ENCODE assay signal across 10 cellular contexts in genomic region chr11:111912535-111912934, GRCh38. TPM values are rescaled to one million over a fixed set of nuclear protein-coding genes. Genes with fewer than 3 reads are reported as not detected.
DNase-seq lines count a peak whose midpoint lies in the region; ATAC-seq, FAIRE-seq and TF ChIP-seq lines count a peak whose summit lies in the region.
"Had no signal": no experiment of that assay in that cellular context is flagged by ENCODE, and none has a peak within 500 bp of the region (broad histone marks: within the 10 kb centered on the region; RNA-seq: fewer than 3 reads in every experiment).

HSPB2 (plus strand) TSS chr11:111912734; CDS start chr11:111912830, 96 bp downstream.

- H3K36me3 Mint-ChIP-seq in activated T-cell treated with anti-CD3 and anti-CD28 coated beads, Interleukin-2, amount 50 U/mL, for 72 hours (ENCODE audit: insufficient read depth in 2 of 2): no peaks in the 10 kb centered on the region

- ATAC-seq in right lobe of liver: no peak
- ATAC-seq in activated T-cell treated with anti-CD3 and anti-CD28 coated beads, Interleukin-2, amount 50 U/mL, for 72 hours (replicated peaks in 1 of 2): no peak

- H3K4me3 ChIP-seq in HUES64 (ENCODE audit: low read length) (no peak within 1 kb of the TSS; the same call in 1 of the 2 replicates), endothelial cell of umbilical vein (replicated peaks in 1 of 3; ENCODE audit: insufficient read depth in 1 of 3, low read depth in 1 of 3, low read length in 3 of 3) (no peak within 1 kb of the TSS), right lobe of liver (peak within 1 kb of the TSS in 2 of 3 donors; percentile 7 to 18), smooth muscle cell (peak within 1 kb of the TSS; percentile 25)

- peaks cover 44% of the 10 kb centered on the region for H3K27me3 Mint-ChIP-seq in activated T-cell treated with anti-CD3 and anti-CD28 coated beads, Interleukin-2, amount 50 U/mL, for 72 hours (ENCODE audit: low read depth)

- BruUV-seq in endothelial cell of umbilical vein (replicated peaks; lab: Mats Ljungman, UMichigan): no TSS peak

- H3K27ac Mint-ChIP-seq in activated T-cell treated with anti-CD3 and anti-CD28 coated beads, Interleukin-2, amount 50 U/mL, for 72 hours: no peak within 1 kb of the TSS
- H3K27ac Mint-ChIP-seq: dendritic cell treated with granulocyte-macrophage colony-stimulating factor and Interleukin-4, amounts not matched to agents 40 ng/mL and 50 ng/mL, for 4 days had no signal

- CTCF ChIA-PET in endothelial cell of umbilical vein (lab: Charles Lee): interaction anchor here (0.5 to 1.1 kb wide), 2 partner anchors 31 to 41 kb away, joined by 3 read pairs; no protein-coding TSS in a partner anchor

- H3K27me3 ChIP-seq in HUES64 (ENCODE audit: insufficient read depth, low read length) (no peaks in the 10 kb centered on the region), endothelial cell of umbilical vein (ENCODE audit: control insufficient read depth in 2 of 2, insufficient read depth in 2 of 2, low read length in 2 of 2) (peaks cover 2 to 9% of the 10 kb centered on the region in 2 experiments), right lobe of liver (no peaks in the 10 kb centered on the region), smooth muscle cell (ENCODE audit: low read depth) (no peaks in the 10 kb centered on the region)

- no peaks in the 10 kb centered on the region for H3K9me1 ChIP-seq in endothelial cell of umbilical vein (replicated peaks; ENCODE audit: control insufficient read depth, extremely low read depth, insufficient read depth, low read length)

- DNase-seq in endothelial cell of umbilical vein (ENCODE audit: low read depth, low spot score) (no peak), right lobe of liver (no peak), smooth muscle cell (lab: John Stamatoyannopoulos, UW; ENCODE audit: unreplicated experiment) (no peak), HK-2 (ENCODE audit: unreplicated experiment) (no peak), NCI-H82 treated with DMSO at 0.1 percent for 48 hours (lab: John Stamatoyannopoulos, UW; ENCODE audit: unreplicated experiment) (no peak), NCI-H146 (lab: John Stamatoyannopoulos, UW) (no peak)
- DNase-seq in activated T-cell treated with anti-CD3 and anti-CD28 coated beads, Interleukin-2, amount 50 U/mL, for 72 hours: no peak
- DNase-seq: Calu3 had no signal

- no peaks in the 10 kb centered on the region for H3K36me3 ChIP-seq in HUES64 (ENCODE audit: insufficient read depth, low read length)
- H3K36me3 ChIP-seq in endothelial cell of umbilical vein (ENCODE audit: control insufficient read depth in 2 of 2, extremely low read depth in 1 of 2, insufficient read depth in 2 of 2, low read length in 2 of 2): no peaks in the 10 kb centered on the region
- H3K36me3 ChIP-seq in right lobe of liver: no peaks in the 10 kb centered on the region
- no peaks in the 10 kb centered on the region for H3K36me3 ChIP-seq in smooth muscle cell (ENCODE audit: low read depth)

- H3K9me3 ChIP-seq in HUES64 (ENCODE audit: insufficient read depth, low read depth, low read length): no peaks in the 10 kb centered on the region
- H3K9me3 ChIP-seq in endothelial cell of umbilical vein (replicated peaks; ENCODE audit: control insufficient read depth, insufficient read depth, low read length): no peaks in the 10 kb centered on the region
- no peaks in the 10 kb centered on the region for H3K9me3 ChIP-seq in right lobe of liver
- H3K9me3 ChIP-seq in smooth muscle cell (replicated peaks; ENCODE audit: low read depth): no peaks in the 10 kb centered on the region

- H3K4me1 Mint-ChIP-seq in activated T-cell treated with anti-CD3 and anti-CD28 coated beads, Interleukin-2, amount 50 U/mL, for 72 hours (ENCODE audit: low read depth): no peaks in the 10 kb centered on the region

- intact Hi-C loops in endothelial cell of umbilical vein (cut with micrococcal nuclease): no loop called here
- intact Hi-C loops in right lobe of liver (cut with DNase I): no loop called here

- H3K9ac ChIP-seq in HUES64 (ENCODE audit: low read depth, low read length): peak within 1 kb of the TSS; percentile 17; the same call in 1 of the 2 replicates
- H3K9ac ChIP-seq in endothelial cell of umbilical vein (replicated peaks; ENCODE audit: extremely low read depth, insufficient read depth, low read length): no peak within 1 kb of the TSS
- peak within 1 kb of the TSS; percentile 52 for H3K9ac ChIP-seq in smooth muscle cell (ENCODE audit: low read depth)

- no peak within 1 kb of the TSS for H3K4me2 ChIP-seq in endothelial cell of umbilical vein (ENCODE audit: insufficient read depth, low read length)
- H3K4me2 ChIP-seq in smooth muscle cell: peak within 1 kb of the TSS; percentile 74

- no peak within 1 kb of the TSS for H3K4me3 Mint-ChIP-seq in activated T-cell treated with anti-CD3 and anti-CD28 coated beads, Interleukin-2, amount 50 U/mL, for 72 hours
- H3K4me3 Mint-ChIP-seq: dendritic cell treated with granulocyte-macrophage colony-stimulating factor and Interleukin-4, amounts not matched to agents 40 ng/mL and 50 ng/mL, for 4 days had no signal

- dilution Hi-C loops in endothelial cell of umbilical vein (cut with MboI; ENCODE audit: extremely low pct_ligation_motif_present, low sequenced_read_pairs): no loop called here

- H2AFZ ChIP-seq in endothelial cell of umbilical vein (ENCODE audit: low read depth, low read length): peak within 1 kb of the TSS; percentile 38
- H2AFZ ChIP-seq in smooth muscle cell (ENCODE audit: low read depth): peak within 1 kb of the TSS; percentile 89

- FAIRE-seq in endothelial cell of umbilical vein (lab: Jason Lieb, UNC): no peak

- POLR2A ChIA-PET in endothelial cell of umbilical vein (lab: Charles Lee): no interaction called here

- 78% methylated on average over 23 of the region's 26 CpGs for WGBS in HUES64
- WGBS in right lobe of liver (ENCODE audit: insufficient coverage, low coverage, low lambda C conversion rate, missing lambda C conversion rate): 13% methylated on average over 3 of the region's 26 CpGs
- 88% methylated on average over 19 of the region's 26 CpGs for WGBS in smooth muscle cell (ENCODE audit: low lambda C conversion rate)

- no peaks in the 10 kb centered on the region for H3K79me2 ChIP-seq in endothelial cell of umbilical vein (ENCODE audit: control insufficient read depth, insufficient read depth, low read length)
- no peaks in the 10 kb centered on the region for H3K79me2 ChIP-seq in smooth muscle cell (ENCODE audit: low read depth)

- no peak for TF ChIP-seq CTCF in endothelial cell of umbilical vein (IDR thresholded peaks at IDR 0.05; ENCODE audit: extremely low read depth in 1 of 2, insufficient read depth in 1 of 2, low read depth in 1 of 2, low read length in 2 of 2)
- TF ChIP-seq CTCF in right lobe of liver (IDR thresholded peaks at IDR 0.05): no peak
- no peak for TF ChIP-seq CTCF in smooth muscle cell (IDR thresholded peaks at IDR 0.05; ENCODE audit: borderline replicate concordance, insufficient read depth, poor library complexity, severe bottlenecking)

- H4K20me1 ChIP-seq in endothelial cell of umbilical vein (replicated peaks; ENCODE audit: control insufficient read depth, extremely low read depth, insufficient read depth, low read length) (no peaks in the 10 kb centered on the region), smooth muscle cell (ENCODE audit: low read depth) (no peaks in the 10 kb centered on the region)

- peaks cover 12% of the 10 kb centered on the region for H3K4me1 ChIP-seq in HUES64 (ENCODE audit: insufficient read depth, low read length)
- H3K4me1 ChIP-seq in endothelial cell of umbilical vein (ENCODE audit: control insufficient read depth, extremely low read depth, insufficient read depth, low read length): peaks cover 6% of the 10 kb centered on the region
- H3K4me1 ChIP-seq in right lobe of liver: peaks cover 0 to under 1% (median under 1%) of the 10 kb centered on the region in 4 donors
- peaks cover 9% of the 10 kb centered on the region for H3K4me1 ChIP-seq in smooth muscle cell (ENCODE audit: low read depth)

- no peak for TF ChIP-seq POLR2A in endothelial cell of umbilical vein (IDR thresholded peaks at IDR 0.05; ENCODE audit: low read depth, low read length)
- no peak for TF ChIP-seq POLR2A in right lobe of liver (IDR thresholded peaks at IDR 0.05)

- H3K9me3 Mint-ChIP-seq in activated T-cell treated with anti-CD3 and anti-CD28 coated beads, Interleukin-2, amount 50 U/mL, for 72 hours: no peaks in the 10 kb centered on the region
- H3K9me3 Mint-ChIP-seq: dendritic cell treated with granulocyte-macrophage colony-stimulating factor and Interleukin-4, amounts not matched to agents 40 ng/mL and 50 ng/mL, for 4 days had no signal

- no peaks in the 10 kb centered on the region for H3F3A ChIP-seq in smooth muscle cell (ENCODE audit: low read depth)

- H3K27ac ChIP-seq in HUES64 (ENCODE audit: low read depth, low read length) (no peak within 1 kb of the TSS), endothelial cell of umbilical vein (ENCODE audit: insufficient read depth, low read depth, low read length) (no peak within 1 kb of the TSS), right lobe of liver (peak within 1 kb of the TSS; percentile 38 to 60 (median 51)), smooth muscle cell (ENCODE audit: low read depth) (peak within 1 kb of the TSS; percentile 82)

TF ChIP-seq in endothelial cell of umbilical vein, 7 proteins besides CTCF, POLR2A, EP300 and RAD21 (continues in another document):
- TF ChIP-seq FOS (IDR thresholded peaks at IDR 0.05; ENCODE audit: borderline replicate concordance, insufficient read depth, low read length): no peak
- TF ChIP-seq JUN (IDR thresholded peaks at IDR 0.05; ENCODE audit: borderline replicate concordance, insufficient read depth, insufficient read length, low read depth): no peak
- no peak for TF ChIP-seq EZH2 (IDR thresholded peaks at IDR 0.05; ENCODE audit: borderline replicate concordance, low read depth, low read length, severe bottlenecking)
- TF ChIP-seq POLR2AphosphoS5 (IDR thresholded peaks at IDR 0.05; ENCODE audit: insufficient read depth, low read depth, low read length): no peak
- TF ChIP-seq MYC (IDR thresholded peaks at IDR 0.05; ENCODE audit: low read depth, low read length): no peak

RNA-seq across cellular contexts. Expression of gene HSPB2, which starts in this region (rescaled TPM):
- 0.35 TPM for polyA plus RNA-seq in HUES64 (2013, experiment 1 of 2)
- not detected for polyA plus RNA-seq in HUES64 (2013, experiment 2 of 2)
- total RNA-seq in endothelial cell of umbilical vein: not detected in 2 replicates
- not detected in 2 replicates for polyA plus RNA-seq in endothelial cell of umbilical vein
- not detected in 2 replicates for polyA plus RNA-seq in endothelial cell of umbilical vein (2011; cell fraction: cytosol; rRNA removed)
- polyA plus RNA-seq in endothelial cell of umbilical vein (2011; cell fraction: nucleus; rRNA removed): not detected in 2 replicates
- polyA plus RNA-seq in endothelial cell of umbilical vein (2012): not detected in 2 replicates
- polyA minus RNA-seq in endothelial cell of umbilical vein: not detected in 2 replicates
- polyA minus RNA-seq in endothelial cell of umbilical vein (2011; cell fraction: cytosol; rRNA and poly(A)+ RNA removed): not detected
- polyA minus RNA-seq in endothelial cell of umbilical vein (2011; cell fraction: nucleus; rRNA and poly(A)+ RNA removed): not detected in 2 replicates
- under 1 TPM in 2 of 6 experiments, not detected in 4; 0.20 to 0.49 TPM for total RNA-seq in right lobe of liver
- not detected in 2 replicates for total RNA-seq in smooth muscle cell
- 0.18 and 0.87 TPM in 2 replicates for polyA plus RNA-seq in smooth muscle cell
- total RNA-seq in activated T-cell treated with anti-CD3 and anti-CD28 coated beads, Interleukin-2, amount 50 U/mL, for 72 hours: under 1 TPM in 1 of 2 donors, not detected in 1; 0.19 TPM
- total RNA-seq: Calu3 had no signal

Comparison
In these comparisons a context has a peak if more than half of its experiments do, and no peak if none do; other contexts are left out.
1. H3K27ac ChIP-seq: peak in right lobe of liver (3 of 3) and smooth muscle cell (single experiment); none in HUES64 (single experiment) and endothelial cell of umbilical vein (single experiment).
2. H3K4me3 ChIP-seq: peak in right lobe of liver (2 of 3) and smooth muscle cell (single experiment); none in HUES64 (single experiment) and endothelial cell of umbilical vein (0 of 3).